ENCODE assay signal across 15 cellular contexts in the genomic region with DNA sequence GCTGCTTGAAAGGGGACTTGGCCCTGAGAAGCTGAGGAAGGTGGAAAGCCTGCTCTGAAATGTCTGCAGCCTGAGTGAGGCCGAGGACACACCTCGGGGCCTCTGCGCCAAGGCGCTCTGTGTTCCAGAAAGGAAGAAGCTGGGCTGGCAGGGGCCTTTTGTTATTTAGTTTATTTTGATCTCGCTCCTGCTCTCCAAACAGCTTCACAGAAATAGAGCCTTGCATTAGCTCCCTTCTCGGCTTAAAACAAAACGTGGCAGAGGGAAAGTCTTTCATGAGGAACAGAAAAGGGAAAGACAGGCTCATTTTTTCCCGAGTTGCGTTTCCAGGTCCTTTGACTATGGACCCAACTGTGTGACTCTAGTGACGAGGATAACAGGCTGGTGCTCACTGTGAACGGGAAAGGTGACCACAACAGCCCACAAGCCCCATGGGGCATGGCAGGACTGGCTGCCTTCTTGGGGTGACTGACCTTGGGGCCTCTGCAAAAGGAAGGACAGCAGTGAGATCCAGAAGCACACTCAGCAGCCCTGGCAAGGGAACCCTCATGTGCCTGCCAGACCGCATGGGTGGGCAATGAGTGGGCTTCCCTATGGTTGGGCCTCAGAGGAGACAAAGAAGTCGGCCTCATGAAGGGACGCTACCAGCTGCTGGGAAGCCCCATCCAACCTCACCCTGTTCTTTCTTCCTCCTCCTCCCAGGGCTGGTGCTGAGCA. TPM values are rescaled to one million over a fixed set of nuclear protein-coding genes. Genes with fewer than 3 reads are reported as not detected.
DNase-seq lines count a peak whose midpoint lies in the region; ATAC-seq and TF ChIP-seq lines count a peak whose summit lies in the region.
"Had no signal": no experiment of that assay in that cellular context is flagged by ENCODE, and none has a peak within 500 bp of the region (broad histone marks: within the 10 kb centered on the region; RNA-seq: fewer than 3 reads in every experiment).

No MANE protein-coding gene starts in this region.

- peaks cover 8% of the 10 kb centered on the region for H3K9me3 Mint-ChIP-seq in chondrocyte (ENCODE audit: low read depth)
- H3K9me3 Mint-ChIP-seq: activated naive CD4-positive, alpha-beta T cell treated with anti-CD3 and anti-CD28 coated beads, Interleukin-2, amount 50 U/mL, for 72 hours had no signal

- H3K9me3 ChIP-seq in muscle layer of duodenum (ENCODE audit: control insufficient read depth in 1 of 2, low read length in 2 of 2): no peaks in the 10 kb centered on the region
- peaks cover 0 to 6% (median 0%) of the 10 kb centered on the region in 4 donors for H3K9me3 ChIP-seq in tibial nerve

- no peak overlapping the region for H3K4me3 Mint-ChIP-seq in chondrocyte (ENCODE audit: unreplicated experiment)
- H3K4me3 Mint-ChIP-seq: activated CD8-positive, alpha-beta T cell treated with anti-CD3 and anti-CD28 coated beads, Interleukin-2, amount 10 ng/mL, durations not matched to agents 7 days and 5 days had no signal

- H3K4me1 ChIP-seq in muscle layer of duodenum (ENCODE audit: control insufficient read depth in 1 of 2, insufficient read depth in 2 of 2, low read length in 2 of 2) (peaks cover 12 to 27% of the 10 kb centered on the region in 2 donors), tibial nerve (peaks cover 0 to 54% (median 16%) of the 10 kb centered on the region in 4 donors)

- DNase-seq in DMS 273 (lab: John Stamatoyannopoulos, UW; ENCODE audit: unreplicated experiment) (peak; percentile 40), DMS 273 treated with DMSO at 0.1 percent for 48 hours (lab: John Stamatoyannopoulos, UW) (no peak), chondrocyte (ENCODE audit: low spot score) (no peak), tibial nerve (ENCODE audit: low spot score in 2 of 2) (no peak), GF-D8 (lab: John Stamatoyannopoulos, UW) (no peak)
- DNase-seq in activated CD4-positive, alpha-beta T cell treated with anti-CD3 and anti-CD28 coated beads, Interleukin-2, amount 50 U/mL, for 48 hours: no peak
- DNase-seq: activated CD8-positive, alpha-beta T cell treated with anti-CD3 and anti-CD28 coated beads, Interleukin-2, amount 10 ng/mL, durations not matched to agents 7 days and 5 days; DMS79 treated with DMSO at 0.1 percent for 48 hours; NCI-H510A had no signal

- ATAC-seq in HG03354 (IDR thresholded peaks at IDR 0.05; ENCODE audit: poor library complexity, severe bottlenecking, unreplicated experiment): no peak
- ATAC-seq: activated CD8-positive, alpha-beta T cell treated with anti-CD3 and anti-CD28 coated beads, Interleukin-2, amount 10 ng/mL, durations not matched to agents 7 days and 5 days; activated naive CD4-positive, alpha-beta T cell treated with anti-CD3 and anti-CD28 coated beads, Interleukin-2, amount 50 U/mL, for 72 hours had no signal

- peaks cover 6% of the 10 kb centered on the region for H3K36me3 Mint-ChIP-seq in chondrocyte (ENCODE audit: low read depth)
- H3K36me3 Mint-ChIP-seq: activated naive CD4-positive, alpha-beta T cell treated with anti-CD3 and anti-CD28 coated beads, Interleukin-2, amount 50 U/mL, for 72 hours had no signal

- 37 to 43% methylated on average over 14 of the region's 14 CpGs for WGBS in tibial nerve, 2 donors

- TF ChIP-seq CTCF in chondrocyte (IDR thresholded peaks at IDR 0.05) (no peak), tibial nerve (IDR thresholded peaks at IDR 0.05) (no peak)

- H3K4me3 ChIP-seq in muscle layer of duodenum (ENCODE audit: low read depth in 1 of 2, low read length in 2 of 2) (no peak overlapping the region), tibial nerve (no peak overlapping the region)

- H3K27ac Mint-ChIP-seq in chondrocyte (ENCODE audit: unreplicated experiment): peak overlapping the region; percentile 94
- H3K27ac Mint-ChIP-seq: activated CD8-positive, alpha-beta T cell treated with anti-CD3 and anti-CD28 coated beads, Interleukin-2, amount 10 ng/mL, durations not matched to agents 7 days and 5 days; activated naive CD4-positive, alpha-beta T cell treated with anti-CD3 and anti-CD28 coated beads, Interleukin-2, amount 50 U/mL, for 72 hours had no signal

- peaks cover 21 to 26% of the 10 kb centered on the region in 2 donors for H3K36me3 ChIP-seq in muscle layer of duodenum (ENCODE audit: control insufficient read depth in 1 of 2, insufficient read depth in 2 of 2, low read length in 2 of 2)
- peaks cover 3 to 32% (median 6%) of the 10 kb centered on the region in 3 donors for H3K36me3 ChIP-seq in tibial nerve

- H3K4me1 Mint-ChIP-seq in chondrocyte (ENCODE audit: low read depth): peaks cover 50% of the 10 kb centered on the region

- H3K27me3 Mint-ChIP-seq in chondrocyte (ENCODE audit: low read depth): no peaks in the 10 kb centered on the region

- no peak for TF ChIP-seq EP300 in tibial nerve (IDR thresholded peaks at IDR 0.05)

- no peaks in the 10 kb centered on the region for H3K27me3 ChIP-seq in muscle layer of duodenum (ENCODE audit: low read depth, low read length)
- no peaks in the 10 kb centered on the region for H3K27me3 ChIP-seq in tibial nerve

- H3K27ac ChIP-seq in muscle layer of duodenum (ENCODE audit: low read length): peak overlapping the region; percentile 77
- peak overlapping the region in 3 of 4 donors; percentile 65 to 86 (median 78) for H3K27ac ChIP-seq in tibial nerve
- H3K27ac ChIP-seq: 22Rv1, HL-60 had no signal

- no peak for TF ChIP-seq POLR2A in tibial nerve (IDR thresholded peaks at IDR 0.05)

RNA-seq across cellular contexts. Expression of gene LEMD2, which starts 18.7 kb away (rescaled TPM):
- 57.3 to 61.6 TPM (median 60.1 TPM) in 3 replicates for total RNA-seq in chondrocyte
- total RNA-seq in tibial nerve: 10 to 100 TPM; 55.7 to 97.8 (median 70.1) TPM

RNA-seq across cellular contexts. Expression of gene IP6K3, which starts 23.6 kb away (rescaled TPM):
- 6.1 to 9.0 TPM (median 6.5 TPM) in 3 replicates for total RNA-seq in chondrocyte
- total RNA-seq in tibial nerve: 1 to 10 TPM in 3 of 4 donors, under 1 TPM in 1; 0.39 to 3.0 (median 1.7) TPM
- total RNA-seq: activated CD8-positive, alpha-beta T cell treated with anti-CD3 and anti-CD28 coated beads, Interleukin-2, amount 10 ng/mL, durations not matched to agents 7 days and 5 days; activated naive CD4-positive, alpha-beta T cell treated with anti-CD3 and anti-CD28 coated beads, Interleukin-2, amount 50 U/mL, for 72 hours; dermis microvascular lymphatic vessel endothelial cell had no signal

RNA-seq across cellular contexts. Expression of gene MLN, which starts 33.5 kb away (rescaled TPM):
- total RNA-seq in chondrocyte: not detected in 3 replicates
- total RNA-seq in tibial nerve: not detected
- total RNA-seq: activated CD8-positive, alpha-beta T cell treated with anti-CD3 and anti-CD28 coated beads, Interleukin-2, amount 10 ng/mL, durations not matched to agents 7 days and 5 days; activated naive CD4-positive, alpha-beta T cell treated with anti-CD3 and anti-CD28 coated beads, Interleukin-2, amount 50 U/mL, for 72 hours; dermis microvascular lymphatic vessel endothelial cell had no signal

RNA-seq across cellular contexts. Expression of gene UQCC2, which starts 58.8 kb away (rescaled TPM):
- 64.5 to 80.2 TPM (median 67.6 TPM) in 3 replicates for total RNA-seq in chondrocyte
- 10 to 100 TPM; 14.5 to 29.7 (median 23.4) TPM for total RNA-seq in tibial nerve
